In genomic region chr9:112249277-112249676, GRCh38 we compare ENCODE assay signal across 9 cellular contexts.
DNase-seq lines count a peak whose midpoint lies in the region; ATAC-seq, FAIRE-seq and TF ChIP-seq lines count a peak whose summit lies in the region.
"Had no signal": no experiment of that assay in that cellular context is flagged by ENCODE, and none has a peak within 500 bp of the region (broad histone marks: within the 10 kb centered on the region; RNA-seq: fewer than 3 reads in every experiment).

No MANE protein-coding gene starts in this region.

- H3K27me3 ChIP-seq in left lung (no peaks in the 10 kb centered on the region), sigmoid colon (no peaks in the 10 kb centered on the region), body of pancreas (no peaks in the 10 kb centered on the region)

- WGBS in sigmoid colon, 2 donors, result 32 to 77% methylated on average over 1 of the region's 1 CpG
- 88 to 93% methylated on average over 1 of the region's 1 CpG for WGBS in body of pancreas, 2 donors

- TF ChIP-seq CTCF in left lung (IDR thresholded peaks at IDR 0.05), result no peak
- TF ChIP-seq CTCF in sigmoid colon (IDR thresholded peaks at IDR 0.05), result no peak
- no peak for TF ChIP-seq CTCF in body of pancreas (IDR thresholded peaks at IDR 0.05)

- H3K4me3 ChIP-seq in left lung (no peak overlapping the region), sigmoid colon (no peak overlapping the region), body of pancreas (no peak overlapping the region)
- H3K4me3 ChIP-seq: GM23338 had no signal

- DNase-seq in RPMI7951 (ENCODE audit: low read depth), result peak; percentile 19
- no peak for DNase-seq in left lung
- no peak for DNase-seq in frontal cortex (ENCODE audit: low spot score in 2 of 2)
- no peak for DNase-seq in sigmoid colon
- no peak for DNase-seq in hippocampal formation (lab: John Stamatoyannopoulos, UW)
- no peak for DNase-seq in body of pancreas

- intact Hi-C loops in left lung (cut with DNase I) (no loop called here), sigmoid colon (cut with DNase I) (no loop called here), body of pancreas (cut with DNase I) (no loop called here)

- no peak for TF ChIP-seq EP300 in sigmoid colon (IDR thresholded peaks at IDR 0.05)

- H3K9me3 ChIP-seq in left lung (no peaks in the 10 kb centered on the region), sigmoid colon (no peaks in the 10 kb centered on the region), body of pancreas (no peaks in the 10 kb centered on the region)

- no peak for FAIRE-seq in frontal cortex (lab: Jason Lieb, UNC)

- peak; percentile 84 for ATAC-seq in GM18870 (IDR thresholded peaks at IDR 0.05; ENCODE audit: unreplicated experiment)
- ATAC-seq in HG02642 (IDR thresholded peaks at IDR 0.05; ENCODE audit: poor library complexity, unreplicated experiment), result peak; percentile 75
- ATAC-seq in left lung, result peak; percentile 24
- ATAC-seq in body of pancreas, result no peak
- ATAC-seq: GM23338 had no signal

- H3K36me3 ChIP-seq in left lung, result peaks cover 0 to 31% of the 10 kb centered on the region in 2 donors
- peaks cover 0 to 5% (median 0%) of the 10 kb centered on the region in 4 donors for H3K36me3 ChIP-seq in sigmoid colon
- H3K36me3 ChIP-seq in body of pancreas (replicated peaks in 1 of 2; ENCODE audit: insufficient read depth in 1 of 2, low read depth in 2 of 2), result peaks cover 0 to 4% of the 10 kb centered on the region in 2 donors

- TF ChIP-seq POLR2A in sigmoid colon (IDR thresholded peaks at IDR 0.05) (no peak), body of pancreas (IDR thresholded peaks at IDR 0.05) (no peak)

- peak overlapping the region in 1 of 2 donors; percentile 40 for H3K27ac ChIP-seq in left lung
- H3K27ac ChIP-seq in sigmoid colon, result no peak overlapping the region
- no peak overlapping the region for H3K27ac ChIP-seq in body of pancreas

- H3K4me1 ChIP-seq in left lung (peaks cover 0 to 15% of the 10 kb centered on the region in 2 donors), sigmoid colon (no peaks in the 10 kb centered on the region), body of pancreas (no peaks in the 10 kb centered on the region)
